In genomic region chr20:21052686-21053001, GRCh38 we compare ENCODE assay signal across 19 cellular contexts. TPM values are rescaled to one million over a fixed set of nuclear protein-coding genes. Genes with fewer than 3 reads are reported as not detected.
DNase-seq lines count a peak whose midpoint lies in the region; ATAC-seq, FAIRE-seq and TF ChIP-seq lines count a peak whose summit lies in the region.
"Had no signal": no experiment of that assay in that cellular context is flagged by ENCODE, and none has a peak within 500 bp of the region (broad histone marks: within the 10 kb centered on the region; RNA-seq: fewer than 3 reads in every experiment).

No MANE protein-coding gene starts in this region.

- H3K36me3 ChIP-seq in HepG2 (replicated peaks in 1 of 2; ENCODE audit: control insufficient read depth in 1 of 2, insufficient read depth in 2 of 2, low read length in 2 of 2) (no peaks in the 10 kb centered on the region), right lobe of liver (no peaks in the 10 kb centered on the region), SK-N-MC (ENCODE audit: insufficient read depth, low read length) (no peaks in the 10 kb centered on the region), hepatocyte (replicated peaks; ENCODE audit: insufficient read depth, low read depth) (no peaks in the 10 kb centered on the region), uterus (no peaks in the 10 kb centered on the region), breast epithelium (no peaks in the 10 kb centered on the region)

- TF ChIP-seq POLR2A in HepG2 (IDR thresholded peaks at IDR 0.05; ENCODE audit: insufficient read depth in 1 of 2, low read depth in 2 of 2, low read length in 2 of 2) (no peak), right lobe of liver (IDR thresholded peaks at IDR 0.05) (no peak), uterus (IDR thresholded peaks at IDR 0.05) (no peak), breast epithelium (IDR thresholded peaks at IDR 0.05) (no peak)

- H3K79me2 ChIP-seq in HepG2 (ENCODE audit: insufficient read depth, low read length) (no peaks in the 10 kb centered on the region), hepatocyte (no peaks in the 10 kb centered on the region)

- ATAC-seq in HepG2 = peak; percentile 78
- no peak for ATAC-seq in right lobe of liver

- POLR2A ChIA-PET in HepG2 (lab: Yijun Ruan, JAX) = interaction anchor here (1.0 kb wide), 1 partner anchor 73 kb away, joined by 3 read pairs; the partner anchor contains the start of gene KIZ

- in situ Hi-C loops in HepG2 (cut with HindIII; ENCODE audit: extremely low pct_ligation_motif_present, low pct_unique_long_range_greater_than_20kb) = loop anchor here (5.0 to 10.0 kb wide), 2 partner anchors 75 to 452 kb away; partner anchors contain the start of gene KIZ

- no TSS peak for BruUV-seq in HepG2 (replicated peaks; lab: Mats Ljungman, UMichigan)

- H3K9me3 ChIP-seq in HepG2 (ENCODE audit: low read length) = no peaks in the 10 kb centered on the region
- no peaks in the 10 kb centered on the region for H3K9me3 ChIP-seq in right lobe of liver
- no peaks in the 10 kb centered on the region for H3K9me3 ChIP-seq in SK-N-MC (ENCODE audit: low read depth, low read length)
- H3K9me3 ChIP-seq in hepatocyte (ENCODE audit: low read depth) = no peaks in the 10 kb centered on the region
- no peaks in the 10 kb centered on the region for H3K9me3 ChIP-seq in uterus
- no peaks in the 10 kb centered on the region for H3K9me3 ChIP-seq in breast epithelium

- H3K27ac ChIP-seq in HepG2 (ENCODE audit: extremely low read length, insufficient read depth, low read length) (peak overlapping the region; percentile 61), right lobe of liver (no peak overlapping the region), SK-N-MC (no peak overlapping the region), hepatocyte (peak overlapping the region; percentile 48), uterus (no peak overlapping the region), breast epithelium (no peak overlapping the region)

- H3K4me1 ChIP-seq in HepG2 (ENCODE audit: insufficient read depth, low read length) (peaks cover 52% of the 10 kb centered on the region), right lobe of liver (no peaks in the 10 kb centered on the region), hepatocyte (ENCODE audit: insufficient read depth) (no peaks in the 10 kb centered on the region), uterus (no peaks in the 10 kb centered on the region), breast epithelium (no peaks in the 10 kb centered on the region)

- intact Hi-C loops in HepG2 (cut with micrococcal nuclease; ENCODE audit: unreplicated experiment) (loop anchor here (1.0 to 2.0 kb wide), 4 partner anchors 73 to 188 kb away; no protein-coding TSS in a partner anchor), right lobe of liver (cut with DNase I) (no loop called here), uterus (cut with DNase I; ENCODE audit: low total_unique reads) (no loop called here), breast epithelium (cut with DNase I; ENCODE audit: low total_unique reads) (no loop called here)

- no peak for TF ChIP-seq RAD21 in HepG2 (CRISPR knock-in tag; IDR thresholded peaks at IDR 0.05)

- peak overlapping the region; percentile 86 for H2AFZ ChIP-seq in HepG2 (ENCODE audit: low read length)
- no peak overlapping the region for H2AFZ ChIP-seq in hepatocyte

- H3K9me2 ChIP-seq in hepatocyte (replicated peaks; ENCODE audit: insufficient read depth) = no peaks in the 10 kb centered on the region

- H3K9ac ChIP-seq in HepG2 (ENCODE audit: insufficient read depth, low read depth, low read length) (peak overlapping the region; percentile 41), SK-N-MC (ENCODE audit: insufficient read length) (no peak overlapping the region)

- TF ChIP-seq CTCF in HepG2 (CRISPR knock-in tag; IDR thresholded peaks at IDR 0.05) (no peak), right lobe of liver (IDR thresholded peaks at IDR 0.05) (no peak), hepatocyte (IDR thresholded peaks at IDR 0.05; ENCODE audit: poor library complexity) (no peak), uterus (IDR thresholded peaks at IDR 0.05) (no peak), breast epithelium (IDR thresholded peaks at IDR 0.05) (no peak)

- H3K4me2 ChIP-seq in HepG2 (ENCODE audit: low read depth, low read length) (peak overlapping the region; percentile 85), hepatocyte (no peak overlapping the region)

- FAIRE-seq in HepG2 (lab: Jason Lieb, UNC) = no peak
- FAIRE-seq: G401.6, GM12891, HTR-8/SVneo had no signal

- H3K27me3 ChIP-seq in HepG2 (ENCODE audit: control insufficient read depth in 1 of 2, insufficient read depth in 2 of 2, low read length in 2 of 2) (no peaks in the 10 kb centered on the region), right lobe of liver (no peaks in the 10 kb centered on the region), hepatocyte (no peaks in the 10 kb centered on the region), uterus (no peaks in the 10 kb centered on the region), breast epithelium (peaks cover 0 to 7% of the 10 kb centered on the region in 2 donors)

- CTCF ChIA-PET in HepG2 (lab: Yijun Ruan, JAX; ENCODE audit: low intra/inter-chr PET ratio, low total read pairs) = no interaction called here

- TF ChIP-seq EP300 in HepG2 (IDR thresholded peaks at IDR 0.05; ENCODE audit: low read depth in 2 of 2, low read length in 2 of 2) (no peak), HepG2 (CRISPR knock-in tag; IDR thresholded peaks at IDR 0.05; ENCODE audit: borderline replicate concordance) (no peak)

- H4K20me1 ChIP-seq in HepG2 (ENCODE audit: insufficient read depth, low read length) (no peaks in the 10 kb centered on the region), hepatocyte (ENCODE audit: insufficient read depth, poor library complexity, severe bottlenecking) (no peaks in the 10 kb centered on the region)

- H3K4me3 ChIP-seq in HepG2 (replicated peaks in 1 of 3; ENCODE audit: insufficient read depth in 1 of 3, low read depth in 2 of 3, low read length in 3 of 3) (peak overlapping the region in 2 of 3 experiments; percentile 31 to 51; a peak in 1 of 6 replicates), right lobe of liver (no peak overlapping the region), SK-N-MC (peak overlapping the region; percentile 62; the same call in 1 of the 2 replicates), hepatocyte (no peak overlapping the region), uterus (no peak overlapping the region), breast epithelium (no peak overlapping the region)

- DNase-seq in HepG2 (ENCODE audit: low spot score) (no peak), right lobe of liver (no peak), SK-N-MC (ENCODE audit: low read depth, low spot score) (no peak), hepatocyte (ENCODE audit: low spot score) (no peak), uterus (no peak), breast epithelium (ENCODE audit: low spot score in 2 of 2) (no peak), kidney tubule cell (ENCODE audit: low spot score) (no peak)
- DNase-seq in effector CD4-positive, alpha-beta T cell = no peak
- DNase-seq: 8988T; AML-193; CD4-positive, alpha-beta T cell; DMS79; EL; GOT3; HCEC 1CT; HFFc6 had no signal

- WGBS in HepG2 (ENCODE audit: low lambda C conversion rate) = 57% methylated on average over 6 of the region's 6 CpGs
- 40% methylated on average over 1 of the region's 6 CpGs for WGBS in right lobe of liver (ENCODE audit: insufficient coverage, low coverage, low lambda C conversion rate, missing lambda C conversion rate)
- 75% methylated on average over 6 of the region's 6 CpGs for WGBS in hepatocyte (ENCODE audit: low lambda C conversion rate, missing lambda C conversion rate)

TF ChIP-seq in HepG2, 621 proteins besides CTCF, POLR2A, EP300 and RAD21 (continues in another document):
- TF ChIP-seq SKIL (CRISPR knock-in tag; IDR thresholded peaks at IDR 0.05; ENCODE audit: borderline replicate concordance) = peak; percentile 65; the same call in 1 of the 2 replicates

RNA-seq across cellular contexts. Expression of gene LINC00237, which starts 53.5 kb away (rescaled TPM):
- total RNA-seq in HepG2 (2016; rRNA removed; fragmentation: Illumina TruSeq; extraction: Trizol) = not detected in 2 replicates
- not detected in 2 replicates for total RNA-seq in HepG2 (2016; cell fraction: cytosol; rRNA removed; fragmentation: Illumina TruSeq; extraction: Trizol; ENCODE audit: low read depth)
- total RNA-seq in HepG2 (2016; cell fraction: insoluble cytoplasmic fraction; rRNA removed; fragmentation: Illumina TruSeq; extraction: Trizol) = not detected in 2 replicates
- not detected in 2 replicates for total RNA-seq in HepG2 (2016; cell fraction: membrane; rRNA removed; fragmentation: Illumina TruSeq; extraction: Trizol)
- not detected in 2 replicates for total RNA-seq in HepG2 (2016; cell fraction: nucleus; rRNA removed; fragmentation: Illumina TruSeq; extraction: Trizol)
- polyA plus RNA-seq in HepG2 (2011; rRNA removed) = not detected in 2 replicates
- polyA plus RNA-seq in HepG2 (2011; cell fraction: cytosol; rRNA removed) = not detected in 2 replicates
- polyA plus RNA-seq in HepG2 (2011; cell fraction: nucleus; rRNA removed) = not detected in 2 replicates
- not detected in 2 replicates for polyA plus RNA-seq in HepG2 (2012)
- not detected in 2 replicates for polyA plus RNA-seq in HepG2 (2016; cell fraction: cytosol; fragmentation: Illumina TruSeq; extraction: Trizol; ENCODE audit: low read depth)
- not detected in 2 replicates for polyA plus RNA-seq in HepG2 (2016; cell fraction: insoluble cytoplasmic fraction; fragmentation: Illumina TruSeq; extraction: Trizol; ENCODE audit: low read depth)
- polyA plus RNA-seq in HepG2 (2016; cell fraction: membrane; fragmentation: Illumina TruSeq; extraction: Trizol; ENCODE audit: low read depth) = not detected in 2 replicates
- polyA plus RNA-seq in HepG2 (2016; cell fraction: nucleus; fragmentation: Illumina TruSeq; extraction: Trizol; ENCODE audit: insufficient read depth, low read depth) = not detected in 2 replicates
- polyA minus RNA-seq in HepG2 (2011; rRNA and poly(A)+ RNA removed; ENCODE audit: low replicate concordance) = not detected in 2 replicates
- not detected in 2 replicates for polyA minus RNA-seq in HepG2 (2011; cell fraction: cytosol; rRNA and poly(A)+ RNA removed)
- not detected in 2 replicates for polyA minus RNA-seq in HepG2 (2011; cell fraction: nucleus; rRNA and poly(A)+ RNA removed)
- total RNA-seq in right lobe of liver = not detected
- total RNA-seq in hepatocyte = not detected in 2 replicates
- polyA plus RNA-seq in hepatocyte = not detected in 2 replicates
- not detected for total RNA-seq in uterus
- total RNA-seq in breast epithelium = not detected
- total RNA-seq: CD4-positive, alpha-beta T cell; HFFc6 had no signal

Comparison
In these comparisons a context has a peak if more than half of its experiments do, and no peak if none do; other contexts are left out.
1. H3K27ac ChIP-seq: peak in HepG2 (single experiment) and hepatocyte (single experiment); none in right lobe of liver (0 of 3), SK-N-MC (single experiment), uterus (0 of 2) and breast epithelium (0 of 2).
2. H3K4me3 ChIP-seq: peak in HepG2 (2 of 3) and SK-N-MC (single experiment); none in right lobe of liver (0 of 3), hepatocyte (single experiment), uterus (0 of 2) and breast epithelium (0 of 3).